27 cellular contexts compared by ENCODE assay signal in the genomic region with DNA sequence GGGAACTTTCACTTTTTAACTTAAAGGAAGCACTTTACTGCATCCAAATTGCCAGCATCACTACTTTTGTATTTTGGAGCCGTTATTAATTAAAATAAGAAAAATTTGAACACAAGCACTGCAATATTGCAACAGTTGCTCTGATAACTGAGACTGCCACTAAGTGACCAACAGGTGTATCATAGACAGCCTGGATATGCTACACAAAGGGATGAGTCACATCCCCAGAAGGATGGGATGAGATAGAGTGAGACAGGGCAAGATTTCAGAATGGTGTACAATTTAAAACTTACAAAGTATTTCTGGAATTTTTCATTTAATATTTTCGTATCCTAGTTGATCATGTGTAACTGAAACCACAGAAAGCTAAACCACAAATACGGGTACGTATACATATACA.
"Had no signal": no experiment of that assay in that cellular context is flagged by ENCODE, and none has a peak within 500 bp of the region (broad histone marks: within the 10 kb centered on the region; RNA-seq: fewer than 3 reads in every experiment).

No MANE protein-coding gene starts in this region.

- H3K4me3 Mint-ChIP-seq: activated naive CD8-positive, alpha-beta T cell; naive B cell; nephron progenitor cell; T-helper 1 cell treated with Interleukin-12 subunit alpha and Interleukin-12 subunit beta and Interleukin-4 antibody, amounts not matched to agents 30 μg/mL and 1 μg/mL, for 36 hours had no signal

- DNase-seq: activated CD4-positive, alpha-beta T cell treated with anti-CD3 and anti-CD28 coated beads for 48 hours; activated CD4-positive, alpha-beta T cell treated with anti-CD3 and anti-CD28 coated beads, Interleukin-2, amount 50 U/mL, for 48 hours; activated CD8-positive, alpha-beta memory T cell treated with anti-CD3 and anti-CD28 coated beads for 24 hours; activated effector memory CD4-positive, alpha-beta T cell treated with Interleukin-2 at 50 U/mL for 16 hours; activated naive CD4-positive, alpha-beta T cell treated with Interleukin-2 at 50 U/mL for 16 hours; cerebellar nuclear complex; colonic mucosa; effector CD8-positive, alpha-beta T cell; gastrocnemius medialis; glutamatergic neuron; left ventricle myocardium inferior; naive B cell; nephron progenitor cell; pancreas; psoas muscle; sigmoid colon; stimulated activated CD4-positive, alpha-beta T cell treated with anti-CD3 and anti-CD28 coated beads, Interleukin-15, amount 100 ng/mL, for 24 hours; stimulated activated CD4-positive, alpha-beta T cell treated with anti-CD3 and anti-CD28 coated beads, Interleukin-2, amount 100 ng/mL, for 24 hours; stimulated activated naive CD4-positive, alpha-beta T cell; T-helper 9 cell; tibial artery had no signal

- H3K4me3 ChIP-seq: cardiac muscle cell, colonic mucosa, gastrocnemius medialis, left ventricle myocardium inferior, lung, pancreas, psoas muscle, sigmoid colon, suprapubic skin, tibial artery had no signal

- H3K4me1 Mint-ChIP-seq: naive B cell had no signal

- H3K27me3 Mint-ChIP-seq: activated naive CD8-positive, alpha-beta T cell had no signal

- H3K27me3 ChIP-seq: cardiac muscle cell, colonic mucosa, gastrocnemius medialis, pancreas, sigmoid colon, suprapubic skin, tibial artery had no signal

- H3K36me3 Mint-ChIP-seq: activated naive CD8-positive, alpha-beta T cell; naive B cell had no signal

- ATAC-seq: gastrocnemius medialis, pancreas, psoas muscle had no signal

- H3K27ac ChIP-seq: cardiac muscle cell, colonic mucosa, gastrocnemius medialis, left ventricle myocardium inferior, pancreas, psoas muscle, sigmoid colon, suprapubic skin, tibial artery, VCaP had no signal

- H3K9me3 Mint-ChIP-seq: nephron progenitor cell; T-helper 1 cell treated with Interleukin-12 subunit alpha and Interleukin-12 subunit beta and Interleukin-4 antibody, amounts not matched to agents 30 μg/mL and 1 μg/mL, for 36 hours had no signal

- H3K36me3 ChIP-seq: cardiac muscle cell, colonic mucosa, gastrocnemius medialis, left ventricle myocardium inferior, pancreas, sigmoid colon, suprapubic skin, tibial artery had no signal

- H3K27ac Mint-ChIP-seq: activated naive CD8-positive, alpha-beta T cell; naive B cell; nephron progenitor cell; T-helper 1 cell treated with Interleukin-12 subunit alpha and Interleukin-12 subunit beta and Interleukin-4 antibody, amounts not matched to agents 30 μg/mL and 1 μg/mL, for 36 hours had no signal

- H3K4me1 ChIP-seq: colonic mucosa, gastrocnemius medialis, left ventricle myocardium inferior, pancreas, psoas muscle, sigmoid colon, suprapubic skin, tibial artery had no signal

- H3K9me3 ChIP-seq: colonic mucosa, gastrocnemius medialis, left ventricle myocardium inferior, pancreas, psoas muscle, sigmoid colon, suprapubic skin, tibial artery had no signal
